Comparison of ENCODE assay signal across 11 cellular contexts in the genomic region with DNA sequence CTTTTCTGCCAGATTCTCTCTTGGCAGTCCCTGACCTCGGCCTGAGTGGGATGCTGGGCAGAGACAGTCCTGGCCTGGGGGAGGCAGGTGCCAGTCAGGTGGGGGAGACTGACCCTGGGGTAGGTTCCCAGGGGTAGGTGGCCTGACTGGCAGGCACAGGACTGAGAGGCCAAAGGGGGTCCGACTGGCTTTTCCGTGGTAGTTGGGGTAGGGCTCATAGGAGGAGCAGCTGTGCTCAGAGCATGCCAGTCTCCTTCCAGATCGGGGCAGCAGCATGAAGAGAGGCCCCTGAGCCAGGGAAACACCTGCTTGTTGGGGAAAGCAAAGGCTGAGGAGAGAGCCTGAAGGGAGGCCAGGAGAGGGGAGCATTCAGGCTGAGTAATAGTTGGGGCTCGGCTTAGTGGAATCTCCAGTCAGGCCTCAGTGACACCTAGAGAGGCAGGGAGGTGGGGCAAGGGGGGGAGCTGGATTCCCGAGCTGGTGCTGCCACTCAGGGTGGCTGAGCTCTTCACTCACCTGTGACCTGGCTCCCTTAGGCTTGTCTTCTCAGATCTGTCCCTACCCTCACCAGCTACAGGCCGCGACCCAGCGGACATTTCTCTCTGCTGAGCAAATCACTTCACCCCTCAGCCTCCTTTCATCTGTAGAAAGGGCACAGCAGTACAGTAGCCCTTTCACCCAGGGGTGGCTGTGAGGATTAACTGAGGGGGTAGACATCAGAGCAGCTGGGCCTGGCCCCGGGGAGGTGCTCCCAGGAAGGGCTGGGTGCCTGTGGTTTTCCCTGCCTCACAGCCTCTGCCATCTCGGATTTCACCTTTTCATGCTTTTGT. TPM values are rescaled to one million over a fixed set of nuclear protein-coding genes. Genes with fewer than 3 reads are reported as not detected.
DNase-seq lines count a peak whose midpoint lies in the region; ATAC-seq and TF ChIP-seq lines count a peak whose summit lies in the region.
"Had no signal": no experiment of that assay in that cellular context is flagged by ENCODE, and none has a peak within 500 bp of the region (broad histone marks: within the 10 kb centered on the region; RNA-seq: fewer than 3 reads in every experiment).

No MANE protein-coding gene starts in this region.

- TF ChIP-seq EP300 in Ishikawa (IDR thresholded peaks at IDR 0.05; ENCODE audit: borderline replicate concordance): no peak

- TF ChIP-seq RAD21 in Ishikawa (IDR thresholded peaks at IDR 0.05; ENCODE audit: low read depth): no peak

- H2BK15ac ChIP-seq in neuronal stem cell (ENCODE audit: low read length): no peak overlapping the region

- H3K4me1 ChIP-seq in neuronal stem cell (ENCODE audit: control insufficient read depth in 2 of 2, insufficient read depth in 1 of 2, low read depth in 1 of 2, low read length in 2 of 2): peaks cover 15 to 17% of the 10 kb centered on the region in 2 donors

- no CpG with 5 or more reads among the region's 11 CpGs for WGBS in neuronal stem cell (ENCODE audit: extremely low coverage in 2 of 2, insufficient read length in 2 of 2, insufficient replicate concordance in 1 of 2), 2 donors

- peaks cover 35 to 74% of the 10 kb centered on the region in 2 donors for H3K36me3 ChIP-seq in neuronal stem cell (replicated peaks in 1 of 2; ENCODE audit: control insufficient read depth in 2 of 2, insufficient read depth in 2 of 2, low read length in 2 of 2)

- H3K4me3 ChIP-seq in neuronal stem cell (ENCODE audit: low read length in 2 of 2): no peak overlapping the region

- no peaks in the 10 kb centered on the region for H3K79me1 ChIP-seq in neuronal stem cell (ENCODE audit: low read depth, low read length)

- H3K4ac ChIP-seq in neuronal stem cell (ENCODE audit: low read length): no peak overlapping the region

- H3K4me3 Mint-ChIP-seq in brain: no peak overlapping the region
- H3K4me3 Mint-ChIP-seq: activated naive CD8-positive, alpha-beta T cell; stimulated activated naive CD8-positive, alpha-beta T cell treated with anti-CD3 and anti-CD28 coated beads, Interleukin-15, Interleukin-2, amounts not matched to agents 100 ng/mL and 50 ng/mL, for 24 hours had no signal

- H3K9me3 Mint-ChIP-seq in brain: no peaks in the 10 kb centered on the region
- H3K9me3 Mint-ChIP-seq: stimulated activated naive CD8-positive, alpha-beta T cell treated with anti-CD3 and anti-CD28 coated beads, Interleukin-15, Interleukin-2, amounts not matched to agents 100 ng/mL and 50 ng/mL, for 24 hours had no signal

- no peaks in the 10 kb centered on the region for H3K27me3 ChIP-seq in neuronal stem cell (ENCODE audit: control insufficient read depth in 3 of 3, insufficient read depth in 3 of 3, low read depth in 1 of 3, low read length in 3 of 3)

- no peak overlapping the region for H4K91ac ChIP-seq in neuronal stem cell (ENCODE audit: low read depth, low read length, poor library complexity)

- H3K4me2 ChIP-seq in neuronal stem cell (ENCODE audit: insufficient read depth, low read length, poor library complexity, severe bottlenecking): no peak overlapping the region

- H2BK120ac ChIP-seq in neuronal stem cell (ENCODE audit: low read depth, low read length): no peak overlapping the region

- no peak overlapping the region for H4K8ac ChIP-seq in neuronal stem cell (ENCODE audit: low read depth, low read length)

- H3K4me1 Mint-ChIP-seq in brain: peaks cover 30% of the 10 kb centered on the region

- peak overlapping the region; percentile 72 for H3K27ac ChIP-seq in neuronal stem cell (replicated peaks; ENCODE audit: low read length)

- no peak for ATAC-seq in HG03565 (IDR thresholded peaks at IDR 0.05; ENCODE audit: unreplicated experiment)

- DNase-seq in NCI-H1417 (lab: John Stamatoyannopoulos, UW) (peak in 2 of 3 experiments; percentile 11 to 69), NCI-H1417 treated with DMSO at 0.1 percent for 48 hours (lab: John Stamatoyannopoulos, UW) (no peak), neuronal stem cell (ENCODE audit: low spot score) (no peak), COR-L47 (lab: John Stamatoyannopoulos, UW) (no peak)
- no peak for DNase-seq in stimulated activated CD4-positive, alpha-beta T cell treated with anti-CD3 and anti-CD28 coated beads, Interleukin-15, amount 100 ng/mL, for 24 hours
- DNase-seq: retina had no signal

- TF ChIP-seq CTCF in brain (conservative IDR thresholded peaks at IDR 0.05): no peak

- no peak overlapping the region for H2BK12ac ChIP-seq in neuronal stem cell (ENCODE audit: low read length)

- H3K36me3 Mint-ChIP-seq in brain: peaks cover 4% of the 10 kb centered on the region
- H3K36me3 Mint-ChIP-seq: activated naive CD8-positive, alpha-beta T cell had no signal

- peak overlapping the region; percentile 76 for H3K18ac ChIP-seq in neuronal stem cell (ENCODE audit: low read length)

- peak overlapping the region in 3 of 5 experiments; percentile 60 to 88 (median 75) for H3K27ac Mint-ChIP-seq in brain
- H3K27ac Mint-ChIP-seq: activated naive CD8-positive, alpha-beta T cell; stimulated activated naive CD8-positive, alpha-beta T cell treated with anti-CD3 and anti-CD28 coated beads, Interleukin-15, Interleukin-2, amounts not matched to agents 100 ng/mL and 50 ng/mL, for 24 hours had no signal

- H2AK5ac ChIP-seq in neuronal stem cell (ENCODE audit: low read depth, low read length): peak overlapping the region; percentile 34

- H3K9me3 ChIP-seq in neuronal stem cell (replicated peaks in 1 of 2; ENCODE audit: control insufficient read depth in 2 of 2, insufficient read depth in 1 of 2, low read depth in 1 of 2, low read length in 2 of 2): no peaks in the 10 kb centered on the region

- no peak overlapping the region for H3K9ac ChIP-seq in neuronal stem cell (ENCODE audit: low read depth, low read length, poor library complexity)

- H2AFZ ChIP-seq in neuronal stem cell (ENCODE audit: low read length): peak overlapping the region; percentile 31

- no peak overlapping the region for H3K14ac ChIP-seq in neuronal stem cell (ENCODE audit: low read length)

- no peak overlapping the region for H2BK5ac ChIP-seq in neuronal stem cell (ENCODE audit: low read length)

- peaks cover 6% of the 10 kb centered on the region for H3K27me3 Mint-ChIP-seq in brain
- H3K27me3 Mint-ChIP-seq: activated naive CD8-positive, alpha-beta T cell; stimulated activated naive CD8-positive, alpha-beta T cell treated with anti-CD3 and anti-CD28 coated beads, Interleukin-15, Interleukin-2, amounts not matched to agents 100 ng/mL and 50 ng/mL, for 24 hours had no signal

- H3K23ac ChIP-seq in neuronal stem cell (ENCODE audit: low read depth, low read length, poor library complexity): no peak overlapping the region

TF ChIP-seq in Ishikawa, 13 proteins besides CTCF, POLR2A, EP300 and RAD21:
- TF ChIP-seq TEAD4 (IDR thresholded peaks at IDR 0.05) (peak; percentile 51), EGR1 (IDR thresholded peaks at IDR 0.05) (peak; percentile 2; the same call in 1 of the 2 replicates), MAX (IDR thresholded peaks at IDR 0.05) (no peak), TCF12 (IDR thresholded peaks at IDR 0.05; ENCODE audit: low read depth) (0 out of 2 replicates have a peak, but pooled peaks have one; percentile 22), CREB1 (IDR thresholded peaks at IDR 0.05; ENCODE audit: low read depth) (no peak)

RNA-seq across cellular contexts. Expression of gene MCM5, which starts 26.2 kb away (rescaled TPM):
- 66.6 TPM for polyA plus RNA-seq in brain (ENCODE audit: insufficient read depth, low read depth, low replicate concordance)
- polyA plus RNA-seq in neuronal stem cell (2013, experiment 1 of 2): 43.8 TPM
- polyA plus RNA-seq in neuronal stem cell (2013, experiment 2 of 2): 41.6 TPM

RNA-seq across cellular contexts. Expression of gene HMOX1, which starts 45.3 kb away (rescaled TPM):
- polyA plus RNA-seq in brain (ENCODE audit: insufficient read depth, low read depth, low replicate concordance): 11.0 TPM
- polyA plus RNA-seq in neuronal stem cell (2013, experiment 1 of 2): 5.1 TPM
- polyA plus RNA-seq in neuronal stem cell (2013, experiment 2 of 2): 5.5 TPM

Comparison
In these comparisons a context has a peak if more than half of its experiments do, and no peak if none do; other contexts are left out.
1. DNase-seq: peak in NCI-H1417 (2 of 3); none in NCI-H1417 treated with DMSO at 0.1 percent for 48 hours (single experiment), neuronal stem cell (single experiment), stimulated activated CD4-positive, alpha-beta T cell treated with anti-CD3 and anti-CD28 coated beads, Interleukin-15, amount 100 ng/mL, for 24 hours (single experiment) and COR-L47 (single experiment).